Comparison of ENCODE assay signal across 32 cellular contexts in the genomic region with DNA sequence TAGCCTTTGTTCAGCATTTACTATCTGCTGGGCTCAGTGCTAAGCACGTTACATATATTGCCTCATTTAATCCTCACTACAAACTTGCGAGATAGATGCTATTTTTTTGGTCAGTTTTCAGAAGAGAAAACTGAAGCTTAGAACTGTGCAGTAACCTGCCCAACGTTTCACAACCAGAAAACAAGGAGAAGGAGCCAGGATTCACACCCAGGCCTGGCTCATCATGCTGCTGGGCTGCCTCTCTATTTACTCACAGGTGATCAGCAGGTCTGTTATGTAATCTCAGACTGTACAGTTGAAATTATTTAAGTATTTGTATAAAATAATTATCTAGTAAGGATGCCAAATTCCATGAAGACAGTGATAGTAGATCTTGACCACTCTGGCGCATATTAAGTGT. TPM values are rescaled to one million over a fixed set of nuclear protein-coding genes. Genes with fewer than 3 reads are reported as not detected.
A peak's percentile ranks its signal among the peaks of the same experiment; 100 is the strongest.
DNase-seq lines count a peak whose midpoint lies in the region; ATAC-seq, FAIRE-seq and TF ChIP-seq lines count a peak whose summit lies in the region.
"Had no signal": no experiment of that assay in that cellular context is flagged by ENCODE, and none has a peak within 500 bp of the region (broad histone marks: within the 10 kb centered on the region; RNA-seq: fewer than 3 reads in every experiment).

No MANE protein-coding gene starts in this region.

- no peak for DNase-seq in activated naive CD8-positive, alpha-beta T cell treated with anti-CD3 and anti-CD28 coated beads, Interleukin-2, amount 10 ng/mL, durations not matched to agents 7 days and 5 days
- no peak for DNase-seq in activated naive CD8-positive, alpha-beta T cell treated with anti-CD3 and anti-CD28 coated beads for 36 hours
- DNase-seq in bronchial epithelial cell (ENCODE audit: low read depth) = peak; percentile 57
- no peak for DNase-seq in nephron progenitor cell
- DNase-seq in esophagus muscularis mucosa (ENCODE audit: extremely low spot score) = no peak
- DNase-seq in KBM-7 = no peak
- DNase-seq in mucosa of descending colon = no peak
- DNase-seq: activated CD4-positive, alpha-beta T cell treated with anti-CD3 and anti-CD28 coated beads for 1 hour; activated T-cell treated with anti-CD3 and anti-CD28 coated beads, Interleukin-2, amount 50 U/mL, for 24 hours; colonic mucosa; DMS79; effector CD8-positive, alpha-beta T cell; GDM1; H9; KG1; left lung; mesenchymal stem cell; MV-4-11; NCI-H1436; NCI-H2081 treated with DMSO at 0.1 percent for 48 hours; NCI-H2227 treated with DMSO at 0.1 percent for 48 hours; NCI-H526 treated with DMSO at 0.1 percent for 48 hours; SK-N-SH had no signal

- no peak for ATAC-seq in activated naive CD8-positive, alpha-beta T cell treated with anti-CD3 and anti-CD28 coated beads, Interleukin-2, amount 10 ng/mL, durations not matched to agents 7 days and 5 days (ENCODE audit: low read depth)
- ATAC-seq in mucosa of descending colon = no peak
- ATAC-seq: Right ventricle myocardium inferior had no signal

- no peaks in the 10 kb centered on the region for H4K20me1 ChIP-seq in KMS-11 (ENCODE audit: insufficient read depth)

- peaks cover 62% of the 10 kb centered on the region for H3K27me3 Mint-ChIP-seq in activated naive CD8-positive, alpha-beta T cell treated with anti-CD3 and anti-CD28 coated beads, Interleukin-2, amount 10 ng/mL, durations not matched to agents 7 days and 5 days
- H3K27me3 Mint-ChIP-seq in activated naive CD8-positive, alpha-beta T cell treated with anti-CD3 and anti-CD28 coated beads for 36 hours = peaks cover 58% of the 10 kb centered on the region
- peaks cover 4% of the 10 kb centered on the region for H3K27me3 Mint-ChIP-seq in nephron progenitor cell (ENCODE audit: low read depth, poor library complexity)
- H3K27me3 Mint-ChIP-seq: activated T-cell treated with anti-CD3 and anti-CD28 coated beads, Interleukin-2, amount 50 U/mL, for 24 hours; type B pancreatic cell had no signal

- no peak for TF ChIP-seq EP300 in esophagus muscularis mucosa (IDR thresholded peaks at IDR 0.05)

- no peak overlapping the region for H3K9ac ChIP-seq in KMS-11
- H3K9ac ChIP-seq: SK-N-SH had no signal

- peaks cover 30% of the 10 kb centered on the region for H3K36me3 Mint-ChIP-seq in activated naive CD8-positive, alpha-beta T cell treated with anti-CD3 and anti-CD28 coated beads, Interleukin-2, amount 10 ng/mL, durations not matched to agents 7 days and 5 days
- H3K36me3 Mint-ChIP-seq in activated naive CD8-positive, alpha-beta T cell treated with anti-CD3 and anti-CD28 coated beads for 36 hours = no peaks in the 10 kb centered on the region
- H3K36me3 Mint-ChIP-seq in nephron progenitor cell (ENCODE audit: low read depth) = peaks cover 16% of the 10 kb centered on the region
- H3K36me3 Mint-ChIP-seq: stimulated activated effector memory CD8-positive, alpha-beta T cell treated with anti-CD3 and anti-CD28 coated beads, Interleukin-12 subunit alpha, Interleukin-12 subunit beta, amount 100 ng/mL, for 72 hours; type B pancreatic cell had no signal

- no peak for FAIRE-seq in bronchial epithelial cell (lab: Jason Lieb, UNC)
- FAIRE-seq: islet of Langerhans had no signal

- intact Hi-C loops in esophagus muscularis mucosa (cut with DNase I) (no loop called here), mucosa of descending colon (cut with DNase I, micrococcal nuclease) (no loop called here)

- no peak for TF ChIP-seq POLR2A in esophagus muscularis mucosa (IDR thresholded peaks at IDR 0.05; ENCODE audit: low read depth)

- TF ChIP-seq CTCF in KMS-11 (conservative IDR thresholded peaks at IDR 0.05; ENCODE audit: low read depth, low read length) (no peak), bronchial epithelial cell (IDR thresholded peaks at IDR 0.05; ENCODE audit: insufficient read depth, low read length, severe bottlenecking) (no peak), nephron progenitor cell (IDR thresholded peaks at IDR 0.05) (no peak), esophagus muscularis mucosa (IDR thresholded peaks at IDR 0.05) (no peak), mucosa of descending colon (IDR thresholded peaks at IDR 0.05) (no peak)

- H3K4me2 ChIP-seq in KMS-11 = peak overlapping the region; percentile 44
- H3K4me2 ChIP-seq: SK-N-SH had no signal

- H3K36me3 ChIP-seq in KMS-11 (ENCODE audit: insufficient read depth) = no peaks in the 10 kb centered on the region
- H3K36me3 ChIP-seq in bronchial epithelial cell (ENCODE audit: control insufficient read depth, insufficient read depth, low read length) = no peaks in the 10 kb centered on the region
- H3K36me3 ChIP-seq in esophagus muscularis mucosa = no peaks in the 10 kb centered on the region
- H3K36me3 ChIP-seq in mucosa of descending colon (ENCODE audit: low read depth) = no peaks in the 10 kb centered on the region
- H3K36me3 ChIP-seq: colonic mucosa, left lung had no signal

- H3K4me1 Mint-ChIP-seq in activated naive CD8-positive, alpha-beta T cell treated with anti-CD3 and anti-CD28 coated beads, Interleukin-2, amount 10 ng/mL, durations not matched to agents 7 days and 5 days = peaks cover 32% of the 10 kb centered on the region
- H3K4me1 Mint-ChIP-seq in activated naive CD8-positive, alpha-beta T cell treated with anti-CD3 and anti-CD28 coated beads for 36 hours = peaks cover 27% of the 10 kb centered on the region
- H3K4me1 Mint-ChIP-seq in nephron progenitor cell = peaks cover 15% of the 10 kb centered on the region
- H3K4me1 Mint-ChIP-seq: H9 had no signal

- peak overlapping the region; percentile 47; the same call in 1 of the 2 replicates for H3K27ac ChIP-seq in KMS-11
- no peak overlapping the region for H3K27ac ChIP-seq in esophagus muscularis mucosa (replicated peaks in 1 of 4)
- H3K27ac ChIP-seq: colonic mucosa, HL-60, left lung had no signal

- H3K27ac Mint-ChIP-seq in activated naive CD8-positive, alpha-beta T cell treated with anti-CD3 and anti-CD28 coated beads, Interleukin-2, amount 10 ng/mL, durations not matched to agents 7 days and 5 days = peak overlapping the region; percentile 10
- no peak overlapping the region for H3K27ac Mint-ChIP-seq in activated naive CD8-positive, alpha-beta T cell treated with anti-CD3 and anti-CD28 coated beads for 36 hours
- H3K27ac Mint-ChIP-seq in nephron progenitor cell = peak overlapping the region; percentile 8
- H3K27ac Mint-ChIP-seq: activated naive CD4-positive, alpha-beta T cell treated with anti-CD3 and anti-CD28 coated beads for 36 hours; activated T-cell treated with anti-CD3 and anti-CD28 coated beads, Interleukin-2, amount 50 U/mL, for 24 hours; H9; stimulated activated effector memory CD8-positive, alpha-beta T cell treated with anti-CD3 and anti-CD28 coated beads, Interleukin-12 subunit alpha, Interleukin-12 subunit beta, amount 100 ng/mL, for 72 hours; type B pancreatic cell had no signal

- no peak overlapping the region for H3K4me3 ChIP-seq in KMS-11 (IDR thresholded peaks at IDR 0.05; ENCODE audit: insufficient read depth, low read depth, low read length)
- no peak overlapping the region for H3K4me3 ChIP-seq in bronchial epithelial cell (ENCODE audit: low read depth, low read length)
- H3K4me3 ChIP-seq in esophagus muscularis mucosa = no peak overlapping the region
- no peak overlapping the region for H3K4me3 ChIP-seq in mucosa of descending colon
- H3K4me3 ChIP-seq: colonic mucosa, left lung had no signal

- peaks cover 9% of the 10 kb centered on the region for H3K9me3 Mint-ChIP-seq in activated naive CD8-positive, alpha-beta T cell treated with anti-CD3 and anti-CD28 coated beads, Interleukin-2, amount 10 ng/mL, durations not matched to agents 7 days and 5 days
- peaks cover 14% of the 10 kb centered on the region for H3K9me3 Mint-ChIP-seq in activated naive CD8-positive, alpha-beta T cell treated with anti-CD3 and anti-CD28 coated beads for 36 hours
- peaks cover 31% of the 10 kb centered on the region for H3K9me3 Mint-ChIP-seq in nephron progenitor cell
- H3K9me3 Mint-ChIP-seq: type B pancreatic cell had no signal

- POLR2A ChIA-PET in activated naive CD8-positive, alpha-beta T cell treated with anti-CD3 and anti-CD28 coated beads, Interleukin-2, amount 10 ng/mL, durations not matched to agents 7 days and 5 days (lab: Charles Lee) = interaction anchor here (2.3 kb wide), 1 partner anchor 85 kb away, joined by 7 read pairs; no protein-coding TSS in a partner anchor

- H3K4me1 ChIP-seq in KMS-11 (ENCODE audit: low read depth, poor library complexity, severe bottlenecking) (peaks cover 43% of the 10 kb centered on the region), esophagus muscularis mucosa (no peaks in the 10 kb centered on the region), mucosa of descending colon (ENCODE audit: low read depth) (peaks cover 7% of the 10 kb centered on the region)
- H3K4me1 ChIP-seq: colonic mucosa had no signal

- WGBS in esophagus muscularis mucosa = 72% methylated on average over 4 of the region's 4 CpGs

- H3K27me3 ChIP-seq in KMS-11 (ENCODE audit: insufficient read depth, low read depth) = no peaks in the 10 kb centered on the region
- no peaks in the 10 kb centered on the region for H3K27me3 ChIP-seq in bronchial epithelial cell (ENCODE audit: control insufficient read depth, insufficient read depth, low read length)
- no peaks in the 10 kb centered on the region for H3K27me3 ChIP-seq in esophagus muscularis mucosa
- H3K27me3 ChIP-seq: colonic mucosa had no signal

- H2AFZ ChIP-seq in KMS-11 (ENCODE audit: low read depth) = no peak overlapping the region

- H3K9me3 ChIP-seq in esophagus muscularis mucosa = peaks cover 0 to 4% (median 0%) of the 10 kb centered on the region in 4 donors
- H3K9me3 ChIP-seq in mucosa of descending colon = no peaks in the 10 kb centered on the region
- H3K9me3 ChIP-seq: colonic mucosa, left lung, SK-N-SH had no signal

- H3K79me2 ChIP-seq in KMS-11 (ENCODE audit: insufficient read depth, low read depth) = no peaks in the 10 kb centered on the region

- in situ Hi-C loops in KBM-7 (cut with MboI; ENCODE audit: low pct_unique_long_range_greater_than_20kb, low sequenced_read_pairs) = no loop called here

- peak overlapping the region; percentile 54 for H3K4me3 Mint-ChIP-seq in activated naive CD8-positive, alpha-beta T cell treated with anti-CD3 and anti-CD28 coated beads, Interleukin-2, amount 10 ng/mL, durations not matched to agents 7 days and 5 days
- no peak overlapping the region for H3K4me3 Mint-ChIP-seq in activated naive CD8-positive, alpha-beta T cell treated with anti-CD3 and anti-CD28 coated beads for 36 hours
- H3K4me3 Mint-ChIP-seq in nephron progenitor cell = no peak overlapping the region
- H3K4me3 Mint-ChIP-seq: activated naive CD4-positive, alpha-beta T cell treated with anti-CD3 and anti-CD28 coated beads for 36 hours; activated T-cell treated with anti-CD3 and anti-CD28 coated beads, Interleukin-2, amount 50 U/mL, for 24 hours; H9; stimulated activated effector memory CD8-positive, alpha-beta T cell treated with anti-CD3 and anti-CD28 coated beads, Interleukin-12 subunit alpha, Interleukin-12 subunit beta, amount 100 ng/mL, for 72 hours; type B pancreatic cell had no signal

RNA-seq across cellular contexts. Expression of gene SPTSSB, which starts 24.3 kb away (rescaled TPM):
- under 1 TPM in 1 of 2 experiments, not detected in 1; 0.08 TPM for total RNA-seq in activated naive CD8-positive, alpha-beta T cell treated with anti-CD3 and anti-CD28 coated beads, Interleukin-2, amount 10 ng/mL, durations not matched to agents 7 days and 5 days
- not detected for total RNA-seq in activated naive CD8-positive, alpha-beta T cell treated with anti-CD3 and anti-CD28 coated beads for 36 hours
- total RNA-seq in bronchial epithelial cell (3.9 and 6.3 TPM in 2 replicates), esophagus muscularis mucosa (under 1 TPM in 1 of 4 donors, not detected in 3; 0.13 TPM), mucosa of descending colon (1 to 10 TPM in 1 of 3 donors, under 1 TPM in 2; 0.65 to 1.9 (median 0.66) TPM)
- total RNA-seq: activated naive CD4-positive, alpha-beta T cell treated with anti-CD3 and anti-CD28 coated beads for 36 hours; epithelial cell of proximal tubule; left lung; osteoblast had no signal
